8 cellular contexts compared by ENCODE assay signal in genomic region chr2:96531872-96532505, GRCh38. TPM values are rescaled to one million over a fixed set of nuclear protein-coding genes. Genes with fewer than 3 reads are reported as not detected.
DNase-seq lines count a peak whose midpoint lies in the region; ATAC-seq and TF ChIP-seq lines count a peak whose summit lies in the region.

No MANE protein-coding gene starts in this region.

- H3K36me3 ChIP-seq in HUES6 (ENCODE audit: control insufficient read depth, insufficient read depth, low read length) (no peaks in the 10 kb centered on the region), PC-9 (ENCODE audit: low read depth) (no peaks in the 10 kb centered on the region), mucosa of rectum (ENCODE audit: control insufficient read depth in 2 of 2, insufficient read depth in 2 of 2, low read length in 2 of 2) (no peaks in the 10 kb centered on the region)

- DNase-seq in PC-9 = peak; percentile 92 to 99
- peak; percentile 87 for DNase-seq in activated T-cell treated with anti-CD3 and anti-CD28 coated beads, Interleukin-2, amount 50 U/mL, for 4 hours
- peak; percentile 70 to 92 for DNase-seq in erythroblast (lab: John Stamatoyannopoulos, UW)
- DNase-seq in stimulated activated CD8-positive, alpha-beta memory T cell treated with anti-CD3 and anti-CD28 coated beads, Interleukin-2, amount 100 ng/mL, for 48 hours (ENCODE audit: low read depth in 2 of 2) = peak; percentile 75

- H3K4me3 Mint-ChIP-seq in activated T-cell treated with anti-CD3 and anti-CD28 coated beads, Interleukin-2, amount 50 U/mL, for 4 hours = peak overlapping the region; percentile 73

- peak; percentile 25 for TF ChIP-seq POLR2A in erythroblast (IDR thresholded peaks at IDR 0.05; ENCODE audit: low read length)

- no peaks in the 10 kb centered on the region for H3K36me3 Mint-ChIP-seq in activated T-cell treated with anti-CD3 and anti-CD28 coated beads, Interleukin-2, amount 50 U/mL, for 4 hours (ENCODE audit: insufficient read depth)

- POLR2A ChIA-PET in PC-9 (lab: Charles Lee; ENCODE audit: unreplicated experiment) = interaction anchor here (0.6 to 0.7 kb wide), 3 partner anchors 9 to 165 kb away, joined by 3 to 7 read pairs (median 3); no protein-coding TSS in a partner anchor

- ATAC-seq in GM18498 (IDR thresholded peaks at IDR 0.05; ENCODE audit: unreplicated experiment) (peak; percentile 30), HG02840 (IDR thresholded peaks at IDR 0.05; ENCODE audit: low FRiP score, unreplicated experiment) (no peak)
- ATAC-seq in activated T-cell treated with anti-CD3 and anti-CD28 coated beads, Interleukin-2, amount 50 U/mL, for 4 hours = peak; percentile 45 to 47

- H3F3A ChIP-seq in PC-9 (ENCODE audit: insufficient read depth, low read depth) = peaks cover 26% of the 10 kb centered on the region

- H3K27ac ChIP-seq in HUES6 (ENCODE audit: low read depth, low read length) (no peak overlapping the region), PC-9 (0 out of 2 replicates have a peak overlapping the region, but pooled peaks have one; percentile 59), mucosa of rectum (ENCODE audit: low read depth in 2 of 2, low read length in 2 of 2) (peak overlapping the region; percentile 80 to 81)

- H2AFZ ChIP-seq in PC-9 = peak overlapping the region; percentile 81

- no peaks in the 10 kb centered on the region for H3K27me3 Mint-ChIP-seq in activated T-cell treated with anti-CD3 and anti-CD28 coated beads, Interleukin-2, amount 50 U/mL, for 4 hours (ENCODE audit: low read depth)

- H3K4me2 ChIP-seq in PC-9 = peak overlapping the region; percentile 86

- H3K9ac ChIP-seq in HUES6 (ENCODE audit: low read length) (no peak overlapping the region), mucosa of rectum (ENCODE audit: low read depth in 1 of 2, low read length in 2 of 2) (peak overlapping the region; percentile 47 to 80)

- no peaks in the 10 kb centered on the region for H4K20me1 ChIP-seq in PC-9 (ENCODE audit: insufficient read depth)

- no peaks in the 10 kb centered on the region for H3K9me2 ChIP-seq in PC-9 (ENCODE audit: insufficient read depth)

- no TSS peak for BruUV-seq in PC-9 (replicated peaks; lab: Mats Ljungman, UMichigan)

- intact Hi-C loops in PC-9 (cut with micrococcal nuclease; ENCODE audit: unreplicated experiment) = loop anchor here (5.0 kb wide), 2 partner anchors 225 to 285 kb away; partner anchors contain the start of genes CNNM3 and SNRNP200

- TF ChIP-seq CTCF in PC-9 (conservative IDR thresholded peaks at IDR 0.05) = no peak

- no peaks in the 10 kb centered on the region for H3K79me2 ChIP-seq in PC-9 (ENCODE audit: low read depth)

- CTCF ChIA-PET in PC-9 (lab: Charles Lee) = interaction anchor here (1.0 kb wide), 1 partner anchor 21 kb away, joined by 4 read pairs; no protein-coding TSS in a partner anchor

- H3K4me1 ChIP-seq in HUES6 (ENCODE audit: control insufficient read depth, insufficient read depth, low read length) (peaks cover 39% of the 10 kb centered on the region; the same call in 1 of the 2 replicates), PC-9 (replicated peaks; ENCODE audit: insufficient read depth) (peaks cover 36% of the 10 kb centered on the region), mucosa of rectum (ENCODE audit: control insufficient read depth in 2 of 2, insufficient read depth in 2 of 2, low read length in 2 of 2) (peaks cover 40 to 48% of the 10 kb centered on the region in 2 donors)

- no peaks in the 10 kb centered on the region for H3K9me3 ChIP-seq in HUES6 (ENCODE audit: control insufficient read depth, insufficient read depth, low read depth, low read length)
- H3K9me3 ChIP-seq in PC-9 (ENCODE audit: insufficient read depth, low read depth) = no peaks in the 10 kb centered on the region
- no peaks in the 10 kb centered on the region for H3K9me3 ChIP-seq in mucosa of rectum (ENCODE audit: control insufficient read depth in 2 of 2, low read length in 2 of 2)

- H3K9me3 Mint-ChIP-seq in activated T-cell treated with anti-CD3 and anti-CD28 coated beads, Interleukin-2, amount 50 U/mL, for 4 hours = no peaks in the 10 kb centered on the region

- H3K27me3 ChIP-seq in HUES6 (ENCODE audit: control insufficient read depth, insufficient read depth, low read length) (peaks cover 21% of the 10 kb centered on the region), PC-9 (ENCODE audit: insufficient read depth, low read depth) (no peaks in the 10 kb centered on the region), mucosa of rectum (ENCODE audit: control insufficient read depth in 2 of 2, insufficient read depth in 2 of 2, low read length in 2 of 2) (no peaks in the 10 kb centered on the region)

- H3K4me3 ChIP-seq in HUES6 (ENCODE audit: low read depth, low read length) = peak overlapping the region; percentile 58
- peak overlapping the region; percentile 51 for H3K4me3 ChIP-seq in PC-9
- H3K4me3 ChIP-seq in mucosa of rectum (ENCODE audit: low read length in 2 of 2) = peak overlapping the region; percentile 41 to 53

- peaks cover 73% of the 10 kb centered on the region for H3K4me1 Mint-ChIP-seq in activated T-cell treated with anti-CD3 and anti-CD28 coated beads, Interleukin-2, amount 50 U/mL, for 4 hours (ENCODE audit: low read depth)

RNA-seq across cellular contexts. Expression of gene ARID5A, which starts 4.6 kb away (rescaled TPM):
- 5.1 and 6.0 TPM in 2 replicates for total RNA-seq in PC-9 (2021)
- 100 to 1,000 TPM; 131 to 169 (median 132) TPM for total RNA-seq in activated T-cell treated with anti-CD3 and anti-CD28 coated beads, Interleukin-2, amount 50 U/mL, for 4 hours

RNA-seq across cellular contexts. Expression of gene NEURL3, which starts 26.8 kb away (rescaled TPM):
- 0.48 and 0.63 TPM in 2 replicates for total RNA-seq in PC-9 (2021)
- total RNA-seq in activated T-cell treated with anti-CD3 and anti-CD28 coated beads, Interleukin-2, amount 50 U/mL, for 4 hours = under 1 TPM in 2 of 3 donors, not detected in 1; 0.26 to 0.38 TPM

Comparison
In these comparisons a context has a peak if more than half of its experiments do, and no peak if none do; other contexts are left out.
1. RNA of gene ARID5A, which starts 4.6 kb away (total RNA-seq): 131 to 169 TPM in activated T-cell treated with anti-CD3 and anti-CD28 coated beads, Interleukin-2, amount 50 U/mL, for 4 hours; 5.1 to 6.0 TPM in PC-9; every median in the first group is over 10 times any median in the second.
2. Peak in every context shown above with its lines, with median percentiles within 50 percentile points of each other: H3K4me3 ChIP-seq and DNase-seq.